ENCODE assay signal across 2 cellular contexts in genomic region chr9:23830459-23830805, GRCh38.
TF ChIP-seq lines count a peak whose summit lies in the region.

No MANE protein-coding gene starts in this region.

TF ChIP-seq in HEK293, 187 proteins besides CTCF, POLR2A, EP300 and RAD21:
- TF ChIP-seq, protein P1, sequence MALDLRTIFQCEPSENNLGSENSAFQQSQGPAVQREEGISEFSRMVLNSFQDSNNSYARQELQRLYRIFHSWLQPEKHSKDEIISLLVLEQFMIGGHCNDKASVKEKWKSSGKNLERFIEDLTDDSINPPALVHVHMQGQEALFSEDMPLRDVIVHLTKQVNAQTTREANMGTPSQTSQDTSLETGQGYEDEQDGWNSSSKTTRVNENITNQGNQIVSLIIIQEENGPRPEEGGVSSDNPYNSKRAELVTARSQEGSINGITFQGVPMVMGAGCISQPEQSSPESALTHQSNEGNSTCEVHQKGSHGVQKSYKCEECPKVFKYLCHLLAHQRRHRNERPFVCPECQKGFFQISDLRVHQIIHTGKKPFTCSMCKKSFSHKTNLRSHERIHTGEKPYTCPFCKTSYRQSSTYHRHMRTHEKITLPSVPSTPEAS (tag by site-specific recombination; IDR thresholded peaks at IDR 0.05) = peak; percentile 81
- no peak for TF ChIP-seq ZNF561 (tag by site-specific recombination; IDR thresholded peaks at IDR 0.05; ENCODE audit: borderline replicate concordance)
TF ChIP-seq in HEK293: peak in this region for 1.

TF ChIP-seq in WTC11, 78 proteins besides CTCF, POLR2A, EP300 and RAD21:
- TF ChIP-seq, protein P2, sequence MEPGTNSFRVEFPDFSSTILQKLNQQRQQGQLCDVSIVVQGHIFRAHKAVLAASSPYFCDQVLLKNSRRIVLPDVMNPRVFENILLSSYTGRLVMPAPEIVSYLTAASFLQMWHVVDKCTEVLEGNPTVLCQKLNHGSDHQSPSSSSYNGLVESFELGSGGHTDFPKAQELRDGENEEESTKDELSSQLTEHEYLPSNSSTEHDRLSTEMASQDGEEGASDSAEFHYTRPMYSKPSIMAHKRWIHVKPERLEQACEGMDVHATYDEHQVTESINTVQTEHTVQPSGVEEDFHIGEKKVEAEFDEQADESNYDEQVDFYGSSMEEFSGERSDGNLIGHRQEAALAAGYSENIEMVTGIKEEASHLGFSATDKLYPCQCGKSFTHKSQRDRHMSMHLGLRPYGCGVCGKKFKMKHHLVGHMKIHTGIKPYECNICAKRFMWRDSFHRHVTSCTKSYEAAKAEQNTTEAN (CRISPR knock-in tag; IDR thresholded peaks at IDR 0.05) = no peak
- TF ChIP-seq ZNF219 (CRISPR knock-in tag; IDR thresholded peaks at IDR 0.05; ENCODE audit: borderline replicate concordance) (no peak), MXD4 (CRISPR knock-in tag; IDR thresholded peaks at IDR 0.05; ENCODE audit: borderline replicate concordance) (no peak), ZBTB21 (CRISPR knock-in tag; IDR thresholded peaks at IDR 0.05; ENCODE audit: borderline replicate concordance) (no peak), TCF7 (CRISPR knock-in tag; IDR thresholded peaks at IDR 0.05; ENCODE audit: low read depth) (no peak), GABPB1 (CRISPR knock-in tag; IDR thresholded peaks at IDR 0.05) (no peak), ZNF232 (CRISPR knock-in tag; IDR thresholded peaks at IDR 0.05) (no peak), PRRX2 (CRISPR knock-in tag; IDR thresholded peaks at IDR 0.05) (no peak), ZNF423 (CRISPR knock-in tag; IDR thresholded peaks at IDR 0.05) (no peak)
- TF ChIP-seq, protein P3, sequence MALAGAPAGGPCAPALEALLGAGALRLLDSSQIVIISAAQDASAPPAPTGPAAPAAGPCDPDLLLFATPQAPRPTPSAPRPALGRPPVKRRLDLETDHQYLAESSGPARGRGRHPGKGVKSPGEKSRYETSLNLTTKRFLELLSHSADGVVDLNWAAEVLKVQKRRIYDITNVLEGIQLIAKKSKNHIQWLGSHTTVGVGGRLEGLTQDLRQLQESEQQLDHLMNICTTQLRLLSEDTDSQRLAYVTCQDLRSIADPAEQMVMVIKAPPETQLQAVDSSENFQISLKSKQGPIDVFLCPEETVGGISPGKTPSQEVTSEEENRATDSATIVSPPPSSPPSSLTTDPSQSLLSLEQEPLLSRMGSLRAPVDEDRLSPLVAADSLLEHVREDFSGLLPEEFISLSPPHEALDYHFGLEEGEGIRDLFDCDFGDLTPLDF (CRISPR knock-in tag; IDR thresholded peaks at IDR 0.05) = no peak
- TF ChIP-seq, protein P4, sequence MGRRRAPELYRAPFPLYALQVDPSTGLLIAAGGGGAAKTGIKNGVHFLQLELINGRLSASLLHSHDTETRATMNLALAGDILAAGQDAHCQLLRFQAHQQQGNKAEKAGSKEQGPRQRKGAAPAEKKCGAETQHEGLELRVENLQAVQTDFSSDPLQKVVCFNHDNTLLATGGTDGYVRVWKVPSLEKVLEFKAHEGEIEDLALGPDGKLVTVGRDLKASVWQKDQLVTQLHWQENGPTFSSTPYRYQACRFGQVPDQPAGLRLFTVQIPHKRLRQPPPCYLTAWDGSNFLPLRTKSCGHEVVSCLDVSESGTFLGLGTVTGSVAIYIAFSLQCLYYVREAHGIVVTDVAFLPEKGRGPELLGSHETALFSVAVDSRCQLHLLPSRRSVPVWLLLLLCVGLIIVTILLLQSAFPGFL (CRISPR knock-in tag; IDR thresholded peaks at IDR 0.05; ENCODE audit: borderline replicate concordance) = no peak
